Comparison of ENCODE assay signal across 8 cellular contexts in genomic region chr12:50059440-50060119, GRCh38.
DNase-seq lines count a peak whose midpoint lies in the region; ATAC-seq lines count a peak whose summit lies in the region.
"Had no signal": no experiment of that assay in that cellular context is flagged by ENCODE, and none has a peak within 500 bp of the region (broad histone marks: within the 10 kb centered on the region; RNA-seq: fewer than 3 reads in every experiment).

No MANE protein-coding gene starts in this region.

- H3K27me3 ChIP-seq in HAP-1 (ENCODE audit: low read depth), result no peaks in the 10 kb centered on the region

- peak overlapping the region; percentile 66 for H3K27ac ChIP-seq in KOPT-K1 (ENCODE audit: low read depth, low read length, poor library complexity, severe bottlenecking)
- H3K27ac ChIP-seq: body of pancreas had no signal

- peak; percentile 63 for DNase-seq in activated T-cell treated with anti-CD3 and anti-CD28 coated beads, Interleukin-2, amount 50 U/mL, for 1 hour
- DNase-seq in stimulated activated CD4-positive, alpha-beta T cell treated with anti-CD3 and anti-CD28 coated beads, Interleukin-4, amount 100 ng/mL, for 1 hour, result peak; percentile 56
- DNase-seq in HAP-1 (ENCODE audit: low spot score in 2 of 2) (no peak), NK-92 (lab: John Stamatoyannopoulos, UW; ENCODE audit: unreplicated experiment) (no peak)
- DNase-seq: body of pancreas, NCI-H524 had no signal

- peaks cover 5% of the 10 kb centered on the region for H3K4me1 ChIP-seq in HAP-1

- in situ Hi-C loops in HAP-1 (cut with MboI; ENCODE audit: low sequenced_read_pairs), result loop anchor here (10.0 kb wide), 1 partner anchor 285 kb away; no protein-coding TSS in a partner anchor

- H3K36me3 ChIP-seq in KOPT-K1 (ENCODE audit: insufficient read depth, low read length) (peaks cover 12% of the 10 kb centered on the region; the same call in 1 of the 2 replicates), HAP-1 (replicated peaks) (peaks cover 26% of the 10 kb centered on the region)

- no peak for ATAC-seq in HG02763 (IDR thresholded peaks at IDR 0.05; ENCODE audit: unreplicated experiment)
- ATAC-seq: body of pancreas had no signal

- H3K9me3 ChIP-seq in KOPT-K1 (ENCODE audit: insufficient read depth, low read length, poor library complexity, severe bottlenecking), result no peaks in the 10 kb centered on the region
- H3K9me3 ChIP-seq in HAP-1, result no peaks in the 10 kb centered on the region
- H3K9me3 ChIP-seq: body of pancreas had no signal

- no peak overlapping the region for H3K4me3 ChIP-seq in HAP-1
- H3K4me3 ChIP-seq: body of pancreas had no signal

Comparison
In these comparisons a context has a peak if more than half of its experiments do, and no peak if none do; other contexts are left out.
1. DNase-seq: peak in activated T-cell treated with anti-CD3 and anti-CD28 coated beads, Interleukin-2, amount 50 U/mL, for 1 hour (single experiment) and stimulated activated CD4-positive, alpha-beta T cell treated with anti-CD3 and anti-CD28 coated beads, Interleukin-4, amount 100 ng/mL, for 1 hour (single experiment); none in HAP-1 (0 of 2) and NK-92 (single experiment).